1 cellular context compared by ENCODE assay signal in the genomic region with DNA sequence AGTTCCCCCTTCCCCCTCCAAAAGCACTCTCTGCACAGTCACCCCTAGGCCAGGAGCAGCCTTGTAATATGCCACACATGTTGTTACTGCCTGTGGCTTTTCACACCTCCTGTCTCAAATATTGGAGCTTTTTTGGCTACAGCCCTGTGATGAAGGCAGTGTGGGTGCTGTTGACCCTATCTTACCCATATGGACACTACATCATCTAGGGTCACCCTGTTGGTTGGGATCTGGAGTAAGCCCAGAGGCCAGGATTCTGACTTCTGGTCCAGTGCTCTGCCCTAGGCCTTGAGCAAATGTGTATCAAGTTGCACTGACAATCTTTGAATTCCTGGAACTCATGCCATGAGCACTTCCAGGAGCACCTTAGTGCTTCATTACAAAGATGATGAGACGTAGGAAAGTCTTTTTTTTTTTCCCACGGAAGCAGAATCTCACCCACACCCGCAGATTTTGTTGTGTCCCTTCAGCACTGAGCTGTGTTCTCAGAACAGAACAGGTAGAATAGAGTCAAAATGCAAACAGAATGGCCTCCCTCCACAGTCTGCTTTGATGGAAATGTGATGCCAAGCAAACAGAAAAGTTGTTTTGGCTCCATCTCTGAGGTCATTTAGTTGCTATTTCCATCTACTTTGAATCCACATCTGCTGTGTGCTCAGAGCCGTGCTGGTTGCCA.
TF ChIP-seq lines count a peak whose summit lies in the region.

No MANE protein-coding gene starts in this region.

TF ChIP-seq in SK-N-SH treated with all-trans-retinoic acid at 6 μM for 48 hours, 23 proteins besides CTCF, POLR2A, EP300 and RAD21 (continued from another document):
- no peak for TF ChIP-seq RARB (CRISPR knock-in tag; IDR thresholded peaks at IDR 0.05)
- TF ChIP-seq CSDC2 (CRISPR knock-in tag; IDR thresholded peaks at IDR 0.05) = no peak
